Comparison of ENCODE assay signal across 20 cellular contexts in genomic region chr1:31624354-31625179, GRCh38. TPM values are rescaled to one million over a fixed set of nuclear protein-coding genes. Genes with fewer than 3 reads are reported as not detected.
DNase-seq lines count a peak whose midpoint lies in the region; ATAC-seq and TF ChIP-seq lines count a peak whose summit lies in the region.
"Had no signal": no experiment of that assay in that cellular context is flagged by ENCODE, and none has a peak within 500 bp of the region (broad histone marks: within the 10 kb centered on the region; RNA-seq: fewer than 3 reads in every experiment).

No MANE protein-coding gene starts in this region.

- DNase-seq in CD14-positive monocyte (ENCODE audit: low spot score) (no peak), GM12865 (ENCODE audit: low read depth) (peak; percentile 17), T-helper 17 cell (no peak), hepatic stellate cell (ENCODE audit: low spot score) (no peak), GM23248 (no peak)
- no peak for DNase-seq in naive thymus-derived CD4-positive, alpha-beta T cell
- DNase-seq in CD4-positive, alpha-beta T cell: no peak
- DNase-seq: activated CD4-positive, alpha-beta T cell treated with anti-CD3 and anti-CD28 coated beads, Interleukin-2, amount 50 U/mL, for 4 hours; activated naive CD8-positive, alpha-beta T cell treated with anti-CD3 and anti-CD28 coated beads for 36 hours; activated T-cell treated with anti-CD3 and anti-CD28 coated beads, Interleukin-2, amount 50 U/mL, for 4 hours; glutamatergic neuron; NCI-H1417 treated with DMSO at 0.1 percent for 48 hours; NCI-H526 treated with DMSO at 0.1 percent for 48 hours; OCI-M1; SHP77; stimulated activated naive CD4-positive, alpha-beta T cell treated with Interleukin-2 at 50 U/mL for 16 hours; T-helper 1 cell had no signal

- H3K9me3 Mint-ChIP-seq in CD14-positive monocyte: peaks cover 0 to 2% (median 0%) of the 10 kb centered on the region in 7 donors
- no peaks in the 10 kb centered on the region for H3K9me3 Mint-ChIP-seq in naive thymus-derived CD4-positive, alpha-beta T cell
- H3K9me3 Mint-ChIP-seq in CD4-positive, alpha-beta T cell: no peaks in the 10 kb centered on the region
- H3K9me3 Mint-ChIP-seq: activated naive CD8-positive, alpha-beta T cell treated with anti-CD3 and anti-CD28 coated beads for 36 hours; activated T-cell treated with anti-CD3 and anti-CD28 coated beads, Interleukin-2, amount 50 U/mL, for 4 hours; natural killer cell treated with Interleukin-12 subunit alpha and Interleukin-12 subunit beta and Interleukin-15 and Interleukin-18, amount 100 ng/mL, for 72 hours had no signal

- POLR2A ChIA-PET in naive thymus-derived CD4-positive, alpha-beta T cell (lab: Charles Lee): no interaction called here
- POLR2A ChIA-PET in CD4-positive, alpha-beta T cell (lab: Charles Lee): no interaction called here

- peaks cover 16% of the 10 kb centered on the region for H3K4me1 Mint-ChIP-seq in CD14-positive monocyte
- peaks cover 15% of the 10 kb centered on the region for H3K4me1 Mint-ChIP-seq in T-helper 17 cell
- peaks cover 0 to 8% (median 0%) of the 10 kb centered on the region in 7 donors for H3K4me1 Mint-ChIP-seq in naive thymus-derived CD4-positive, alpha-beta T cell
- H3K4me1 Mint-ChIP-seq in CD4-positive, alpha-beta T cell (ENCODE audit: low read depth): no peaks in the 10 kb centered on the region

- H3K4me3 Mint-ChIP-seq in CD14-positive monocyte: peak overlapping the region in 1 of 2 donors; percentile 52
- H3K4me3 Mint-ChIP-seq in T-helper 17 cell: no peak overlapping the region
- H3K4me3 Mint-ChIP-seq in naive thymus-derived CD4-positive, alpha-beta T cell: no peak overlapping the region
- no peak overlapping the region for H3K4me3 Mint-ChIP-seq in CD4-positive, alpha-beta T cell
- H3K4me3 Mint-ChIP-seq: activated naive CD8-positive, alpha-beta T cell treated with anti-CD3 and anti-CD28 coated beads for 36 hours; activated T-cell treated with anti-CD3 and anti-CD28 coated beads, Interleukin-2, amount 50 U/mL, for 4 hours; natural killer cell treated with Interleukin-12 subunit alpha and Interleukin-12 subunit beta and Interleukin-15 and Interleukin-18, amount 100 ng/mL, for 72 hours had no signal

- H3K27me3 Mint-ChIP-seq in CD14-positive monocyte (ENCODE audit: low read depth in 3 of 3) (peaks cover 0 to 3% (median 3%) of the 10 kb centered on the region in 3 donors), T-helper 17 cell (peaks cover 5% of the 10 kb centered on the region)
- peaks cover 0 to 3% (median 3%) of the 10 kb centered on the region in 5 donors for H3K27me3 Mint-ChIP-seq in naive thymus-derived CD4-positive, alpha-beta T cell
- peaks cover 10% of the 10 kb centered on the region for H3K27me3 Mint-ChIP-seq in CD4-positive, alpha-beta T cell
- H3K27me3 Mint-ChIP-seq: activated naive CD8-positive, alpha-beta T cell treated with anti-CD3 and anti-CD28 coated beads for 36 hours; natural killer cell treated with Interleukin-12 subunit alpha and Interleukin-12 subunit beta and Interleukin-15 and Interleukin-18, amount 100 ng/mL, for 72 hours had no signal

- CTCF ChIA-PET in naive thymus-derived CD4-positive, alpha-beta T cell (lab: Charles Lee): no interaction called here
- CTCF ChIA-PET in CD4-positive, alpha-beta T cell (lab: Charles Lee): no interaction called here

- H3K36me3 Mint-ChIP-seq in CD14-positive monocyte (peaks cover 39 to 40% of the 10 kb centered on the region in 2 donors), T-helper 17 cell (ENCODE audit: low read depth) (no peaks in the 10 kb centered on the region)
- peaks cover 1 to 29% (median 5%) of the 10 kb centered on the region in 5 donors for H3K36me3 Mint-ChIP-seq in naive thymus-derived CD4-positive, alpha-beta T cell
- H3K36me3 Mint-ChIP-seq in CD4-positive, alpha-beta T cell (ENCODE audit: low read depth): peaks cover 35% of the 10 kb centered on the region

- H3K9me3 ChIP-seq in T-helper 17 cell (ENCODE audit: control insufficient read depth, low read length, poor library complexity, severe bottlenecking): no peaks in the 10 kb centered on the region
- H3K9me3 ChIP-seq in naive thymus-derived CD4-positive, alpha-beta T cell (ENCODE audit: control insufficient read depth in 2 of 3, low read length in 3 of 3): no peaks in the 10 kb centered on the region
- H3K9me3 ChIP-seq in GM23248 (ENCODE audit: low read depth): no peaks in the 10 kb centered on the region
- no peaks in the 10 kb centered on the region for H3K9me3 ChIP-seq in CD4-positive, alpha-beta T cell (ENCODE audit: control insufficient read depth, low read length)

- H3K4me3 ChIP-seq in GM12865 (ENCODE audit: low read depth, low read length): no peak overlapping the region
- H3K4me3 ChIP-seq in naive thymus-derived CD4-positive, alpha-beta T cell (ENCODE audit: low read length): no peak overlapping the region
- H3K4me3 ChIP-seq in GM23248: no peak overlapping the region

- no peaks in the 10 kb centered on the region for H3K4me1 ChIP-seq in naive thymus-derived CD4-positive, alpha-beta T cell (ENCODE audit: control insufficient read depth in 2 of 2, insufficient read depth in 2 of 2, low read length in 2 of 2)
- H3K4me1 ChIP-seq in GM23248 (ENCODE audit: insufficient read depth): peaks cover 27% of the 10 kb centered on the region
- H3K4me1 ChIP-seq: parathyroid adenoma had no signal

- no peaks in the 10 kb centered on the region for H3K79me2 ChIP-seq in GM23248 (ENCODE audit: insufficient read depth)
- H3K79me2 ChIP-seq: parathyroid adenoma had no signal

- 96 to 97% methylated on average over 17 of the region's 17 CpGs for whole genome bisulfite sequencing in GM23248 (ENCODE audit: low coverage in 1 of 2, low lambda C conversion rate in 2 of 2, missing lambda C conversion rate in 2 of 2), 2 experiments

- no peak overlapping the region for H3K27ac ChIP-seq in naive thymus-derived CD4-positive, alpha-beta T cell (ENCODE audit: low read depth, low read length)
- H3K27ac ChIP-seq in GM23248: no peak overlapping the region
- no peak overlapping the region for H3K27ac ChIP-seq in CD4-positive, alpha-beta T cell (ENCODE audit: low read depth, low read length)
- H3K27ac ChIP-seq: parathyroid adenoma had no signal

- intact Hi-C loops in CD14-positive monocyte (cut with micrococcal nuclease): no loop called here
- intact Hi-C loops in naive thymus-derived CD4-positive, alpha-beta T cell (cut with micrococcal nuclease): no loop called here
- intact Hi-C loops in CD4-positive, alpha-beta T cell (cut with DNase I, micrococcal nuclease): no loop called here

- no peaks in the 10 kb centered on the region for H4K20me1 ChIP-seq in GM23248 (ENCODE audit: insufficient read depth)

- in situ Hi-C loops in GM23248 (cut with MboI): no loop called here

- no peak overlapping the region for H2AFZ ChIP-seq in GM23248
- H2AFZ ChIP-seq: parathyroid adenoma had no signal

- H3K9ac ChIP-seq in GM23248: no peak overlapping the region
- H3K9ac ChIP-seq: parathyroid adenoma had no signal

- H3K4me2 ChIP-seq in GM23248 (ENCODE audit: unreplicated experiment): no peak overlapping the region

- H3F3A ChIP-seq in GM23248 (ENCODE audit: insufficient read depth): peaks cover 16% of the 10 kb centered on the region

- TF ChIP-seq CTCF in CD14-positive monocyte (IDR thresholded peaks at IDR 0.05) (no peak), GM12865 (IDR thresholded peaks at IDR 0.05; ENCODE audit: insufficient read depth, low read depth, low read length, missing control alignments) (no peak)
- TF ChIP-seq CTCF in CD4-positive, alpha-beta T cell (IDR thresholded peaks at IDR 0.05): no peak

- H3K36me3 ChIP-seq in naive thymus-derived CD4-positive, alpha-beta T cell (ENCODE audit: control insufficient read depth in 2 of 3, insufficient read depth in 3 of 3, low read length in 3 of 3): peaks cover 0 to 29% (median 0%) of the 10 kb centered on the region in 3 experiments
- 0 out of 2 replicates have a peak, but pooled peaks cover 11% of the 10 kb centered on the region for H3K36me3 ChIP-seq in GM23248 (ENCODE audit: low read depth)

- H3K27ac Mint-ChIP-seq in CD14-positive monocyte (peak overlapping the region in 5 of 7 donors; percentile 12 to 65 (median 31)), T-helper 17 cell (peak overlapping the region; percentile 14)
- no peak overlapping the region for H3K27ac Mint-ChIP-seq in naive thymus-derived CD4-positive, alpha-beta T cell
- no peak overlapping the region for H3K27ac Mint-ChIP-seq in CD4-positive, alpha-beta T cell
- H3K27ac Mint-ChIP-seq: activated naive CD8-positive, alpha-beta T cell treated with anti-CD3 and anti-CD28 coated beads for 36 hours; natural killer cell treated with Interleukin-12 subunit alpha and Interleukin-12 subunit beta and Interleukin-15 and Interleukin-18, amount 100 ng/mL, for 72 hours had no signal

- no peaks in the 10 kb centered on the region for H3K9me2 ChIP-seq in GM23248 (ENCODE audit: insufficient read depth)

- no peak for ATAC-seq in T-helper 17 cell
- ATAC-seq in naive thymus-derived CD4-positive, alpha-beta T cell: peak; percentile 7
- ATAC-seq in CD4-positive, alpha-beta T cell (ENCODE audit: poor library complexity): no peak

- no peaks in the 10 kb centered on the region for H3K27me3 ChIP-seq in naive thymus-derived CD4-positive, alpha-beta T cell (ENCODE audit: control insufficient read depth in 2 of 2, insufficient read depth in 2 of 2, low read length in 2 of 2)
- no peaks in the 10 kb centered on the region for H3K27me3 ChIP-seq in GM23248 (replicated peaks; ENCODE audit: insufficient read depth)
- peaks cover under 1% of the 10 kb centered on the region for H3K27me3 ChIP-seq in CD4-positive, alpha-beta T cell (ENCODE audit: control insufficient read depth, insufficient read depth, low read length)

RNA-seq across cellular contexts. Expression of gene HCRTR1, which starts 7.1 kb away (rescaled TPM):
- polyA plus RNA-seq in CD14-positive monocyte (not detected), GM23248 (2016; fragmentation: Nextera tagmentation; extraction: Ambion mirVana) (not detected in 2 replicates)
- total RNA-seq in T-helper 17 cell: not detected
- total RNA-seq in naive thymus-derived CD4-positive, alpha-beta T cell: not detected
- polyA plus RNA-seq in naive thymus-derived CD4-positive, alpha-beta T cell: not detected
- not detected in 2 replicates for total RNA-seq in GM23248 (2014; rRNA removed; shearing (Covaris generic))
- not detected for total RNA-seq in CD4-positive, alpha-beta T cell
- total RNA-seq: activated naive CD8-positive, alpha-beta T cell treated with anti-CD3 and anti-CD28 coated beads for 36 hours; activated T-cell treated with anti-CD3 and anti-CD28 coated beads, Interleukin-2, amount 50 U/mL, for 4 hours; left lobe of liver; natural killer cell treated with Interleukin-12 subunit alpha and Interleukin-12 subunit beta and Interleukin-15 and Interleukin-18, amount 100 ng/mL, for 72 hours had no signal

RNA-seq across cellular contexts. Expression of gene PEF1, which starts 20.1 kb away (rescaled TPM):
- polyA plus RNA-seq in CD14-positive monocyte (10 to 100 TPM; 70.7 to 81.7 TPM), GM23248 (2016; fragmentation: Nextera tagmentation; extraction: Ambion mirVana) (71.3 and 77.8 TPM in 2 replicates)
- 10 to 100 TPM; 44.0 to 47.6 TPM for total RNA-seq in T-helper 17 cell
- 10 to 100 TPM; 37.7 to 49.8 (median 40.8) TPM for total RNA-seq in naive thymus-derived CD4-positive, alpha-beta T cell
- polyA plus RNA-seq in naive thymus-derived CD4-positive, alpha-beta T cell: 10 to 100 TPM; 74.7 to 87.7 TPM
- total RNA-seq in GM23248 (2014; rRNA removed; shearing (Covaris generic)): 97.5 and 131 TPM in 2 replicates
- total RNA-seq in CD4-positive, alpha-beta T cell: 10 to 100 TPM; 42.3 to 45.9 TPM

RNA-seq across cellular contexts. Expression of gene TINAGL1, which starts 48.3 kb away (rescaled TPM):
- polyA plus RNA-seq in CD14-positive monocyte: not detected
- total RNA-seq in T-helper 17 cell: not detected
- not detected for total RNA-seq in naive thymus-derived CD4-positive, alpha-beta T cell
- not detected for polyA plus RNA-seq in naive thymus-derived CD4-positive, alpha-beta T cell
- total RNA-seq in GM23248 (2014; rRNA removed; shearing (Covaris generic)): 3.5 and 4.7 TPM in 2 replicates
- polyA plus RNA-seq in GM23248 (2016; fragmentation: Nextera tagmentation; extraction: Ambion mirVana): 1.1 and 1.4 TPM in 2 replicates
- not detected for total RNA-seq in CD4-positive, alpha-beta T cell
- total RNA-seq: activated naive CD8-positive, alpha-beta T cell treated with anti-CD3 and anti-CD28 coated beads for 36 hours; natural killer cell treated with Interleukin-12 subunit alpha and Interleukin-12 subunit beta and Interleukin-15 and Interleukin-18, amount 100 ng/mL, for 72 hours had no signal

Comparison
In these comparisons a context has a peak if more than half of its experiments do, and no peak if none do; other contexts are left out.
1. H3K27ac Mint-ChIP-seq: peak in CD14-positive monocyte (5 of 7) and T-helper 17 cell (single experiment); none in naive thymus-derived CD4-positive, alpha-beta T cell (0 of 9) and CD4-positive, alpha-beta T cell (single experiment).